In genomic region chr4:125187621-125188176, GRCh38 we compare ENCODE assay signal across 15 cellular contexts.
DNase-seq lines count a peak whose midpoint lies in the region; ATAC-seq, FAIRE-seq and TF ChIP-seq lines count a peak whose summit lies in the region.
"Had no signal": no experiment of that assay in that cellular context is flagged by ENCODE, and none has a peak within 500 bp of the region (broad histone marks: within the 10 kb centered on the region; RNA-seq: fewer than 3 reads in every experiment).

No MANE protein-coding gene starts in this region.

- no peaks in the 10 kb centered on the region for H3K36me3 Mint-ChIP-seq in stimulated activated naive B cell treated with anti-CD40 and anti-IgM and Interleukin-4, amounts not matched to agents 10 μg/mL and 1 μg/mL and 100 μg/mL, for 72 hours
- H3K36me3 Mint-ChIP-seq: activated naive CD8-positive, alpha-beta T cell treated with anti-CD3 and anti-CD28 coated beads, Interleukin-2, amount 10 ng/mL, durations not matched to agents 7 days and 5 days; CD4-positive, CD25-positive, alpha-beta regulatory T cell; memory B cell had no signal

- H3K9me3 Mint-ChIP-seq in stimulated activated naive B cell treated with anti-CD40 and anti-IgM and Interleukin-4, amounts not matched to agents 10 μg/mL and 1 μg/mL and 100 μg/mL, for 72 hours = peaks cover 0 to 4% of the 10 kb centered on the region in 2 donors
- H3K9me3 Mint-ChIP-seq: memory B cell had no signal

- DNase-seq in LNCaP clone FGC (ENCODE audit: low read depth) (peak; percentile 42), endothelial cell of umbilical vein (ENCODE audit: low read depth, low spot score) (peak; percentile 67), myocyte (ENCODE audit: low read depth) (peak; percentile 24), CD1c-positive myeloid dendritic cell (ENCODE audit: extremely low spot score) (no peak)
- no peak for DNase-seq in activated naive CD4-positive, alpha-beta T cell treated with anti-CD3 and anti-CD28 coated beads, Interleukin-2, amount 50 U/mL, for 16 hours
- DNase-seq in stimulated activated naive B cell treated with anti-CD40 and anti-IgM and Interleukin-4, amounts not matched to agents 10 μg/mL and 1 μg/mL and 100 μg/mL, for 72 hours = no peak
- DNase-seq: activated CD8-positive, alpha-beta memory T cell treated with anti-CD3 and anti-CD28 coated beads, Interleukin-2, amount 10 ng/mL, durations not matched to agents 7 days and 5 days; activated naive CD8-positive, alpha-beta T cell treated with anti-CD3 and anti-CD28 coated beads, Interleukin-2, amount 10 ng/mL, durations not matched to agents 7 days and 5 days; CD4-positive, CD25-positive, alpha-beta regulatory T cell; MV-4-11; SHP77 had no signal

- H3K27ac Mint-ChIP-seq in stimulated activated naive B cell treated with anti-CD40 and anti-IgM and Interleukin-4, amounts not matched to agents 10 μg/mL and 1 μg/mL and 100 μg/mL, for 72 hours = no peak overlapping the region
- H3K27ac Mint-ChIP-seq: activated CD8-positive, alpha-beta memory T cell treated with anti-CD3 and anti-CD28 coated beads, Interleukin-2, amount 10 ng/mL, durations not matched to agents 7 days and 5 days; activated naive CD8-positive, alpha-beta T cell treated with anti-CD3 and anti-CD28 coated beads, Interleukin-2, amount 10 ng/mL, durations not matched to agents 7 days and 5 days; CD4-positive, CD25-positive, alpha-beta regulatory T cell; dendritic cell treated with granulocyte-macrophage colony-stimulating factor and Interleukin-4, amounts not matched to agents 40 ng/mL and 50 ng/mL, for 4 days; memory B cell had no signal

- H3K79me2 ChIP-seq in endothelial cell of umbilical vein (ENCODE audit: control insufficient read depth, insufficient read depth, low read length) = no peaks in the 10 kb centered on the region

- H3K27me3 ChIP-seq in endothelial cell of umbilical vein (ENCODE audit: control insufficient read depth in 2 of 2, insufficient read depth in 2 of 2, low read length in 2 of 2) = no peaks in the 10 kb centered on the region

- peak; percentile 38 for FAIRE-seq in endothelial cell of umbilical vein (lab: Jason Lieb, UNC)

- H3K4me3 Mint-ChIP-seq in stimulated activated naive B cell treated with anti-CD40 and anti-IgM and Interleukin-4, amounts not matched to agents 10 μg/mL and 1 μg/mL and 100 μg/mL, for 72 hours = no peak overlapping the region
- H3K4me3 Mint-ChIP-seq: activated CD8-positive, alpha-beta memory T cell treated with anti-CD3 and anti-CD28 coated beads, Interleukin-2, amount 10 ng/mL, durations not matched to agents 7 days and 5 days; activated naive CD8-positive, alpha-beta T cell treated with anti-CD3 and anti-CD28 coated beads, Interleukin-2, amount 10 ng/mL, durations not matched to agents 7 days and 5 days; CD4-positive, CD25-positive, alpha-beta regulatory T cell; dendritic cell treated with granulocyte-macrophage colony-stimulating factor and Interleukin-4, amounts not matched to agents 40 ng/mL and 50 ng/mL, for 4 days; memory B cell had no signal

- no peak overlapping the region for H3K4me2 ChIP-seq in endothelial cell of umbilical vein (ENCODE audit: insufficient read depth, low read length)

- POLR2A ChIA-PET in endothelial cell of umbilical vein (lab: Charles Lee) = no interaction called here

- BruUV-seq in endothelial cell of umbilical vein (replicated peaks; lab: Mats Ljungman, UMichigan) = no TSS peak

- H3K4me1 ChIP-seq in endothelial cell of umbilical vein (ENCODE audit: control insufficient read depth, extremely low read depth, insufficient read depth, low read length) = peaks cover 6% of the 10 kb centered on the region

- H3K27ac ChIP-seq in C4-2B (0 out of 2 replicates have a peak overlapping the region, but pooled peaks have one; percentile 24), endothelial cell of umbilical vein (ENCODE audit: insufficient read depth, low read depth, low read length) (peak overlapping the region; percentile 2)

- H2AFZ ChIP-seq in endothelial cell of umbilical vein (ENCODE audit: low read depth, low read length) = no peak overlapping the region

- no peak overlapping the region for H3K9ac ChIP-seq in endothelial cell of umbilical vein (replicated peaks; ENCODE audit: extremely low read depth, insufficient read depth, low read length)

- intact Hi-C loops in endothelial cell of umbilical vein (cut with micrococcal nuclease) = no loop called here

- H3K4me1 Mint-ChIP-seq in stimulated activated naive B cell treated with anti-CD40 and anti-IgM and Interleukin-4, amounts not matched to agents 10 μg/mL and 1 μg/mL and 100 μg/mL, for 72 hours = no peaks in the 10 kb centered on the region
- H3K4me1 Mint-ChIP-seq: activated CD8-positive, alpha-beta memory T cell treated with anti-CD3 and anti-CD28 coated beads, Interleukin-2, amount 10 ng/mL, durations not matched to agents 7 days and 5 days; activated naive CD8-positive, alpha-beta T cell treated with anti-CD3 and anti-CD28 coated beads, Interleukin-2, amount 10 ng/mL, durations not matched to agents 7 days and 5 days; CD4-positive, CD25-positive, alpha-beta regulatory T cell; memory B cell had no signal

- no peaks in the 10 kb centered on the region for H3K9me3 ChIP-seq in endothelial cell of umbilical vein (replicated peaks; ENCODE audit: control insufficient read depth, insufficient read depth, low read length)

- no peaks in the 10 kb centered on the region for H3K9me1 ChIP-seq in endothelial cell of umbilical vein (replicated peaks; ENCODE audit: control insufficient read depth, extremely low read depth, insufficient read depth, low read length)

- no peaks in the 10 kb centered on the region for H3K36me3 ChIP-seq in endothelial cell of umbilical vein (ENCODE audit: control insufficient read depth in 2 of 2, extremely low read depth in 1 of 2, insufficient read depth in 2 of 2, low read length in 2 of 2)

- CTCF ChIA-PET in endothelial cell of umbilical vein (lab: Charles Lee) = interaction anchor here (0.7 kb wide), 1 partner anchor 247 kb away, joined by 3 read pairs; no protein-coding TSS in a partner anchor

- H3K4me3 ChIP-seq in LNCaP clone FGC (ENCODE audit: low read depth, low read length) (no peak overlapping the region), endothelial cell of umbilical vein (replicated peaks in 1 of 3; ENCODE audit: insufficient read depth in 1 of 3, low read depth in 1 of 3, low read length in 3 of 3) (no peak overlapping the region)

- TF ChIP-seq POLR2A in endothelial cell of umbilical vein (IDR thresholded peaks at IDR 0.05; ENCODE audit: low read depth, low read length) = no peak

- no peak for TF ChIP-seq CTCF in C4-2B (conservative IDR thresholded peaks at IDR 0.05)
- no peak for TF ChIP-seq CTCF in LNCaP clone FGC (IDR thresholded peaks at IDR 0.05; ENCODE audit: control insufficient read depth, extremely low read depth, insufficient read depth)
- no peak for TF ChIP-seq CTCF in endothelial cell of umbilical vein (IDR thresholded peaks at IDR 0.05; ENCODE audit: extremely low read depth in 1 of 2, insufficient read depth in 1 of 2, low read depth in 1 of 2, low read length in 2 of 2)

- dilution Hi-C loops in endothelial cell of umbilical vein (cut with MboI; ENCODE audit: extremely low pct_ligation_motif_present, low sequenced_read_pairs) = no loop called here

- ATAC-seq in stimulated activated naive B cell treated with anti-CD40 and anti-IgM and Interleukin-4, amounts not matched to agents 10 μg/mL and 1 μg/mL and 100 μg/mL, for 72 hours (replicated peaks) = no peak
- ATAC-seq in HG03025 (IDR thresholded peaks at IDR 0.05; ENCODE audit: low FRiP score, unreplicated experiment) = no peak
- ATAC-seq: activated CD8-positive, alpha-beta memory T cell treated with anti-CD3 and anti-CD28 coated beads, Interleukin-2, amount 10 ng/mL, durations not matched to agents 7 days and 5 days had no signal

- H3K27me3 Mint-ChIP-seq in stimulated activated naive B cell treated with anti-CD40 and anti-IgM and Interleukin-4, amounts not matched to agents 10 μg/mL and 1 μg/mL and 100 μg/mL, for 72 hours = no peaks in the 10 kb centered on the region
- H3K27me3 Mint-ChIP-seq: activated CD8-positive, alpha-beta memory T cell treated with anti-CD3 and anti-CD28 coated beads, Interleukin-2, amount 10 ng/mL, durations not matched to agents 7 days and 5 days; activated naive CD8-positive, alpha-beta T cell treated with anti-CD3 and anti-CD28 coated beads, Interleukin-2, amount 10 ng/mL, durations not matched to agents 7 days and 5 days; CD4-positive, CD25-positive, alpha-beta regulatory T cell; dendritic cell treated with granulocyte-macrophage colony-stimulating factor and Interleukin-4, amounts not matched to agents 40 ng/mL and 50 ng/mL, for 4 days; memory B cell had no signal

- H4K20me1 ChIP-seq in endothelial cell of umbilical vein (replicated peaks; ENCODE audit: control insufficient read depth, extremely low read depth, insufficient read depth, low read length) = no peaks in the 10 kb centered on the region

TF ChIP-seq in endothelial cell of umbilical vein, 7 proteins besides CTCF, POLR2A, EP300 and RAD21:
- no peak for TF ChIP-seq JUN (IDR thresholded peaks at IDR 0.05; ENCODE audit: borderline replicate concordance, insufficient read depth, insufficient read length, low read depth)
- TF ChIP-seq POLR2AphosphoS5 (IDR thresholded peaks at IDR 0.05; ENCODE audit: insufficient read depth, low read depth, low read length) = no peak
- no peak for TF ChIP-seq FOS (IDR thresholded peaks at IDR 0.05; ENCODE audit: borderline replicate concordance, insufficient read depth, low read length)
- no peak for TF ChIP-seq EZH2 (IDR thresholded peaks at IDR 0.05; ENCODE audit: borderline replicate concordance, low read depth, low read length, severe bottlenecking)
- no peak for TF ChIP-seq GATA2 (IDR thresholded peaks at IDR 0.05; ENCODE audit: insufficient read depth, insufficient read length, low read depth, low read length)
- no peak for TF ChIP-seq MYC (IDR thresholded peaks at IDR 0.05; ENCODE audit: low read depth, low read length)
- TF ChIP-seq, protein P1, sequence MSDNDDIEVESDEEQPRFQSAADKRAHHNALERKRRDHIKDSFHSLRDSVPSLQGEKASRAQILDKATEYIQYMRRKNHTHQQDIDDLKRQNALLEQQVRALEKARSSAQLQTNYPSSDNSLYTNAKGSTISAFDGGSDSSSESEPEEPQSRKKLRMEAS (IDR thresholded peaks at IDR 0.05; ENCODE audit: insufficient read depth, insufficient read length) = no peak

Comparison
In these comparisons a context has a peak if more than half of its experiments do, and no peak if none do; other contexts are left out.
1. DNase-seq: peak in LNCaP clone FGC (single experiment), endothelial cell of umbilical vein (single experiment) and myocyte (single experiment); none in CD1c-positive myeloid dendritic cell (single experiment), activated naive CD4-positive, alpha-beta T cell treated with anti-CD3 and anti-CD28 coated beads, Interleukin-2, amount 50 U/mL, for 16 hours (single experiment) and stimulated activated naive B cell treated with anti-CD40 and anti-IgM and Interleukin-4, amounts not matched to agents 10 μg/mL and 1 μg/mL and 100 μg/mL, for 72 hours (single experiment).